8 cellular contexts compared by ENCODE assay signal in the genomic region with DNA sequence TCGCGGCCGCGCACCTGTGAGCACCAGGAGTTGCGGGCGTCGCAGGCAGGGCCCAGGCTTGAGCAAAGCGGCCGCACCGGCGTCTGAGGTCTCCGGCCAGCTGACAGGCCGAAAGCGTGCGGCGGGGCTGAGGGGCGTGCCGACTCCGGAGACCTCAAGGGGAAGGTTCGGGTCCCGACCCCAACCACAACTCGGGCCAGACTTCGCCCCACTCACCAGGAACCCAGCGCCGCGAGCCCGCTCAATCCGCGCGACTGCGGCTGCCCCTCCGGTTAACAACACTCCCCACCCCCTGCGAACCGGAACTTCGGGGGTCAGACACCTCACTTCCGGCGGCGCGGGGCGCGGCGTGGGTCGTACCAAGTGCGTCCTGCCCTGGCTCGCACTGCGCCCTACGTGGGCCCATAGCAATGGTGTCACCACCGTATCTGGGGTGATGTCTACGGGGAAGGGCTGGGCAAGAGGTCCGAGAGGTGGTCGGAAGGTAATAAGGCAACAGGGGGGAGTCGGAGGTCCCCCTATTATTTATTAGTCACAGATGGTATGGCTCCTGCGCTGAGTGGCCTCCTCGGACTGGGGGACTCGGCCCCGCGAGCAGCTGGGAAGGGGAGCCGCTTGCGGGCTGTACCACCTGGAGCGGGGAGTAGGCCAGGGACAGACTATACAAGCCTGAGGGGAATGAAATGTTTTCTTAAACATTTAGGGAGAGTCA. TPM values are rescaled to one million over a fixed set of nuclear protein-coding genes. Genes with fewer than 3 reads are reported as not detected.
DNase-seq lines count a peak whose midpoint lies in the region; ATAC-seq and TF ChIP-seq lines count a peak whose summit lies in the region.

SYVN1 (minus strand) TSS at position 280 of the 712 bp plus-strand sequence. CDS start 918 bp downstream, outside the sequence.

- peaks cover 34% of the 10 kb centered on the region for H3K36me3 ChIP-seq in A673 (ENCODE audit: insufficient read depth, low read length, poor library complexity, severe bottlenecking)
- H3K36me3 ChIP-seq in mammary epithelial cell (ENCODE audit: insufficient read depth, low read length): peaks cover 9% of the 10 kb centered on the region

- H3K27ac ChIP-seq in A673 (ENCODE audit: low read depth, low read length, poor library complexity, severe bottlenecking) (peak within 1 kb of the TSS; percentile 99), mammary epithelial cell (ENCODE audit: insufficient read depth, low read depth, low read length) (peak within 1 kb of the TSS; percentile 97)

- H3K9me3 ChIP-seq in A673 (ENCODE audit: low read depth, low read length, poor library complexity, severe bottlenecking): no peaks in the 10 kb centered on the region
- no peaks in the 10 kb centered on the region for H3K9me3 ChIP-seq in mammary epithelial cell (replicated peaks; ENCODE audit: insufficient read depth, low read length)

- H3K9ac ChIP-seq in mammary epithelial cell (ENCODE audit: insufficient read depth, low read length): peak within 1 kb of the TSS; percentile 94

- ATAC-seq in GM18870 (IDR thresholded peaks at IDR 0.05; ENCODE audit: unreplicated experiment): peak; percentile 51
- peak; percentile 54 for ATAC-seq in HG03108 (IDR thresholded peaks at IDR 0.05; ENCODE audit: unreplicated experiment)

- peak within 1 kb of the TSS; percentile 70 for H3K4me3 ChIP-seq in A673 (ENCODE audit: low read depth, low read length, poor library complexity, severe bottlenecking)
- peak within 1 kb of the TSS; percentile 97 for H3K4me3 ChIP-seq in WI38 (ENCODE audit: low read depth, low read length)
- peak within 1 kb of the TSS; percentile 83 to 86 (median 85) for H3K4me3 ChIP-seq in mammary epithelial cell (replicated peaks in 1 of 3; ENCODE audit: insufficient read depth in 1 of 3, low read depth in 2 of 3, low read length in 3 of 3)

- TF ChIP-seq CTCF in A673 (conservative IDR thresholded peaks at IDR 0.05; ENCODE audit: low read depth, low read length) (no peak), WI38 (IDR thresholded peaks at IDR 0.05; ENCODE audit: low read depth, low read length) (no peak), mammary epithelial cell (conservative IDR thresholded peaks at IDR 0.05 in 1 of 2, IDR thresholded peaks at IDR 0.05 in 1 of 2; ENCODE audit: extremely low read depth in 1 of 2, insufficient read depth in 1 of 2, low read depth in 1 of 2, low read length in 2 of 2) (no peak)

- H3K4me2 ChIP-seq in mammary epithelial cell (ENCODE audit: insufficient read depth, low read depth, low read length): peak within 1 kb of the TSS; percentile 93

- WGBS in mammary epithelial cell (ENCODE audit: low coverage, missing lambda C conversion rate): 0% methylated on average over 20 of the region's 60 CpGs

- CTCF ChIA-PET in A673 (lab: Charles Lee): interaction anchor here (1.0 kb wide), 1 partner anchor 17 kb away, joined by 3 read pairs; the partner anchor contains the start of gene ZNHIT2
- CTCF ChIA-PET in mammary epithelial cell (lab: Charles Lee; ENCODE audit: low non-redundant PET): interaction anchor here (1.0 kb wide), 1 partner anchor 13 kb away, joined by 3 read pairs; no protein-coding TSS in a partner anchor

- DNase-seq in A673 (ENCODE audit: low spot score) (peak; percentile 95), NCI-H2196 treated with DMSO at 0.1 percent for 48 hours (lab: John Stamatoyannopoulos, UW; ENCODE audit: unreplicated experiment) (peak; percentile 88), mammary epithelial cell (peak; percentile 87), inferior parietal cortex (ENCODE audit: extremely low spot score) (peak; percentile 93)
- peak; percentile 87 to 90 for DNase-seq in stimulated activated CD4-positive, alpha-beta T cell treated with anti-CD3 and anti-CD28 coated beads, Interleukin-12 subunit alpha, Interleukin-12 subunit beta, amount 100 ng/mL, for 24 hours (ENCODE audit: low read depth in 2 of 2)

- H2AFZ ChIP-seq in mammary epithelial cell (ENCODE audit: low read depth, low read length): peak within 1 kb of the TSS; percentile 81

- BruUV-seq in A673 (replicated peaks; lab: Mats Ljungman, UMichigan): no TSS peak
- BruUV-seq in mammary epithelial cell (replicated peaks; lab: Mats Ljungman, UMichigan): TSS peak; percentile 76

- intact Hi-C loops in A673 (cut with micrococcal nuclease; ENCODE audit: unreplicated experiment) (no loop called here), mammary epithelial cell (cut with micrococcal nuclease) (loop anchor here (2.0 kb wide), 1 partner anchor 18 kb away; the partner anchor contains the start of gene ZNHIT2)

- dilution Hi-C loops in mammary epithelial cell (cut with HindIII; ENCODE audit: low sequenced_read_pairs): no loop called here

- H4K20me1 ChIP-seq in mammary epithelial cell (ENCODE audit: insufficient read depth, low read length): no peaks in the 10 kb centered on the region

- H3K4me1 ChIP-seq in A673 (ENCODE audit: insufficient read depth, low read length, poor library complexity, severe bottlenecking) (peaks cover 17% of the 10 kb centered on the region), mammary epithelial cell (ENCODE audit: insufficient read depth, low read length) (peaks cover 15% of the 10 kb centered on the region)

- in situ Hi-C loops in mammary epithelial cell (cut with MboI; ENCODE audit: low sequenced_read_pairs in 2 of 2): no loop called here

- H3K27me3 ChIP-seq in A673 (replicated peaks; ENCODE audit: insufficient read depth, low read depth, low read length, poor library complexity): no peaks in the 10 kb centered on the region
- no peaks in the 10 kb centered on the region for H3K27me3 ChIP-seq in mammary epithelial cell (ENCODE audit: insufficient read depth, low read length)

- H3K79me2 ChIP-seq in mammary epithelial cell (ENCODE audit: insufficient read depth, low read length): peaks cover 36% of the 10 kb centered on the region

- POLR2A ChIA-PET in A673 (lab: Charles Lee; ENCODE audit: low non-redundant PET): interaction anchor here (0.5 to 0.7 kb wide), 2 partner anchors 12 to 197 kb away, joined by 6 read pairs; partner anchors contain the start of genes FAU and MRPL49

RNA-seq across cellular contexts. Expression of gene SYVN1, which starts in this region (rescaled TPM):
- total RNA-seq in A673 (2021) (47.6 and 48.5 TPM in 2 replicates), mammary epithelial cell (10 to 100 TPM; 21.5 to 45.8 TPM)
- 30.7 TPM for polyA plus RNA-seq in mammary epithelial cell
- 152 TPM for polyA minus RNA-seq in mammary epithelial cell

Comparison
In these comparisons a context has a peak if more than half of its experiments do, and no peak if none do; other contexts are left out.
1. Peak in every context shown above with its lines: DNase-seq, ATAC-seq, H3K4me3 ChIP-seq and H3K27ac ChIP-seq.